ENCODE assay signal across 19 cellular contexts in genomic region chr4:113502476-113502875, GRCh38.
DNase-seq lines count a peak whose midpoint lies in the region; ATAC-seq, FAIRE-seq and TF ChIP-seq lines count a peak whose summit lies in the region.
"Had no signal": no experiment of that assay in that cellular context is flagged by ENCODE, and none has a peak within 500 bp of the region (broad histone marks: within the 10 kb centered on the region; RNA-seq: fewer than 3 reads in every experiment).

No MANE protein-coding gene starts in this region.

- no peak overlapping the region for H2AFZ ChIP-seq in GM23248

- TF ChIP-seq CTCF in thyroid gland (IDR thresholded peaks at IDR 0.05): no peak

- H3K4me1 ChIP-seq in GM23248 (ENCODE audit: insufficient read depth) (peaks cover 9% of the 10 kb centered on the region), thyroid gland (no peaks in the 10 kb centered on the region)
- H3K4me1 ChIP-seq: lower lobe of right lung had no signal

- H3K27ac ChIP-seq in GM23248 (no peak overlapping the region), thyroid gland (no peak overlapping the region)
- H3K27ac ChIP-seq: lower lobe of right lung, VCaP had no signal

- in situ Hi-C loops in GM23248 (cut with MboI): no loop called here

- H3K79me2 ChIP-seq in GM23248 (ENCODE audit: insufficient read depth): no peaks in the 10 kb centered on the region

- no peak overlapping the region for H3K4me2 ChIP-seq in GM23248 (ENCODE audit: unreplicated experiment)

- H4K20me1 ChIP-seq in GM23248 (ENCODE audit: insufficient read depth): no peaks in the 10 kb centered on the region

- H3F3A ChIP-seq in GM23248 (ENCODE audit: insufficient read depth): peaks cover 24% of the 10 kb centered on the region; the same call in 1 of the 2 replicates

- no peaks in the 10 kb centered on the region for H3K27me3 ChIP-seq in GM23248 (replicated peaks; ENCODE audit: insufficient read depth)
- no peaks in the 10 kb centered on the region for H3K27me3 ChIP-seq in thyroid gland

- ATAC-seq in GM19351 (IDR thresholded peaks at IDR 0.05; ENCODE audit: unreplicated experiment) (no peak), T-helper 17 cell (no peak)
- ATAC-seq: lower lobe of right lung; naive thymus-derived CD8-positive, alpha-beta T cell had no signal

- TF ChIP-seq POLR2A in thyroid gland (IDR thresholded peaks at IDR 0.05): no peak

- H3K27ac Mint-ChIP-seq in T-helper 17 cell: no peak overlapping the region

- peaks cover 18% of the 10 kb centered on the region for H3K36me3 Mint-ChIP-seq in T-helper 17 cell (ENCODE audit: low read depth)

- intact Hi-C loops in thyroid gland (cut with DNase I): no loop called here

- H3K9me2 ChIP-seq in GM23248 (ENCODE audit: insufficient read depth): no peaks in the 10 kb centered on the region

- H3K36me3 ChIP-seq in GM23248 (ENCODE audit: low read depth) (peaks cover 23% of the 10 kb centered on the region), thyroid gland (no peaks in the 10 kb centered on the region)

- H3K4me3 ChIP-seq in GM23248 (no peak overlapping the region), thyroid gland (replicated peaks in 1 of 3) (no peak overlapping the region)
- H3K4me3 ChIP-seq: lower lobe of right lung had no signal

- DNase-seq in AG08395 (ENCODE audit: low spot score): peak; percentile 3
- peak; percentile 58 for DNase-seq in GM23248
- peak; percentile 9 for DNase-seq in amniotic epithelial cell (ENCODE audit: low read depth)
- DNase-seq in frontal cortex (ENCODE audit: low spot score in 2 of 2): no peak
- DNase-seq in thyroid gland: no peak
- no peak for DNase-seq in activated CD8-positive, alpha-beta memory T cell treated with anti-CD3 and anti-CD28 coated beads, Interleukin-2, amount 50 U/mL, for 4 hours
- no peak for DNase-seq in T-helper 17 cell
- DNase-seq: activated CD8-positive, alpha-beta memory T cell treated with anti-CD3 and anti-CD28 coated beads for 24 hours; activated effector memory CD4-positive, alpha-beta T cell treated with Interleukin-2 at 50 U/mL for 16 hours; AML-193; amygdala; erythroblast; lower lobe of right lung; MV-4-11; naive thymus-derived CD8-positive, alpha-beta T cell; NCI-H69; posterior cingulate gyrus had no signal

- no peaks in the 10 kb centered on the region for H3K4me1 Mint-ChIP-seq in T-helper 17 cell
- H3K4me1 Mint-ChIP-seq: naive thymus-derived CD8-positive, alpha-beta T cell had no signal

- H3K27me3 Mint-ChIP-seq in T-helper 17 cell: no peaks in the 10 kb centered on the region
- H3K27me3 Mint-ChIP-seq: naive thymus-derived CD8-positive, alpha-beta T cell had no signal

- H3K9ac ChIP-seq in GM23248: no peak overlapping the region

- WGBS in GM23248 (ENCODE audit: low coverage in 1 of 2, low lambda C conversion rate in 2 of 2, missing lambda C conversion rate in 2 of 2), 2 experiments: 96 to 98% methylated on average over 1 of the region's 1 CpG
- WGBS in thyroid gland, 2 donors: 99 to 100% methylated on average over 1 of the region's 1 CpG

- FAIRE-seq in frontal cortex (lab: Jason Lieb, UNC): peak; percentile 82

- H3K4me3 Mint-ChIP-seq in T-helper 17 cell: no peak overlapping the region
- H3K4me3 Mint-ChIP-seq: naive thymus-derived CD8-positive, alpha-beta T cell had no signal

- H3K9me3 ChIP-seq in GM23248 (ENCODE audit: low read depth): no peaks in the 10 kb centered on the region
- no peaks in the 10 kb centered on the region for H3K9me3 ChIP-seq in thyroid gland
- H3K9me3 ChIP-seq in T-helper 17 cell (ENCODE audit: control insufficient read depth, low read length, poor library complexity, severe bottlenecking): no peaks in the 10 kb centered on the region
- H3K9me3 ChIP-seq: lower lobe of right lung had no signal

Comparison
In these comparisons a context has a peak if more than half of its experiments do, and no peak if none do; other contexts are left out.
1. DNase-seq: peak in AG08395 (single experiment), GM23248 (single experiment) and amniotic epithelial cell (single experiment); none in frontal cortex (0 of 2), thyroid gland (0 of 2), activated CD8-positive, alpha-beta memory T cell treated with anti-CD3 and anti-CD28 coated beads, Interleukin-2, amount 50 U/mL, for 4 hours (single experiment) and T-helper 17 cell (0 of 3).